In the genomic region with DNA sequence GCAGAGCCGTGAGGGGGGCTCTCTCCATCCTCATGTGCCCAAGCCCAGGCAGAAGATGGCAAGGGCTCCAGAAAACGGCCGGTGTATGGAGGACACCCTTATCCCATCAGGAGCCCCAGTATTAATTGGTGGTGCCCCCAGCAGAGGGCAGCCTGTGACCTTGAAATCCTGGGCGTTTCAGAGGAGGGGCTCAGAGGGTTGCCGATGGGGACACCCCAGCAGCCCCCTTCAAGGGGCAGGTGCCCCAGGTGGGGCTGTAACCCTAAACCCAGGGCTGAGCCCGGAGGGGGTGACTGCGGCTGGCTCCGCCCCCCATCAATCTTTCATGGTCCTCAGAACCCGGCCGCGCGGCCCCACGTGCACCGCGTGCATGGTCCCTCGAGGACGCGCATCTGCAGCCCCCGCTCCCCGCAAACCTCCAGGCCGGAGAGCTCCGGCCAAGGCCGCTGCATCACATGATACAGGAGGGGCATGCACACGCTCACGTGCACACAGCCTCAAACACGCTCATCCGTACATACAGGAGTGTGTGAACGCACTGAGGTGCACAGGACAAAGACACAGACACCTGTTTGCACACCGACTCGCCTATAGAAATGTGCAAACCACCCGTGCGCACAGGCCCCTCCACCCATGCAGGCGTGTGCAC, we compare ENCODE assay signal across 8 cellular contexts. TPM values are rescaled to one million over a fixed set of nuclear protein-coding genes. Genes with fewer than 3 reads are reported as not detected.
DNase-seq lines count a peak whose midpoint lies in the region; ATAC-seq, FAIRE-seq and TF ChIP-seq lines count a peak whose summit lies in the region.

No MANE protein-coding gene starts in this region.

- ATAC-seq in left ventricle myocardium superior = no peak
- no peak for ATAC-seq in psoas muscle
- no peak for ATAC-seq in GM19035 (IDR thresholded peaks at IDR 0.05; ENCODE audit: unreplicated experiment)
- ATAC-seq in HG02678 (IDR thresholded peaks at IDR 0.05; ENCODE audit: unreplicated experiment) = no peak

- peak overlapping the region; percentile 67 for H3K4me3 ChIP-seq in psoas muscle

- peaks cover 28% of the 10 kb centered on the region for H3K36me3 Mint-ChIP-seq in Calu3 (ENCODE audit: insufficient read depth, unreplicated experiment)
- H3K36me3 Mint-ChIP-seq in activated T-helper 1 cell treated with anti-CD3 and anti-CD28 coated beads, Interleukin-12 subunit alpha, Interleukin-12 subunit beta, Interleukin-2, Interleukin-4 antibody, amounts not matched to agents 30 ng/mL and 10 ng/mL and 1 ng/mL, durations not matched to agents 14 hours and 24 hours and 36 hours (ENCODE audit: low read depth) = peaks cover 12% of the 10 kb centered on the region

- DNase-seq in Calu3 = no peak
- DNase-seq in activated T-helper 1 cell treated with anti-CD3 and anti-CD28 coated beads, Interleukin-12 subunit alpha, Interleukin-12 subunit beta, Interleukin-2, Interleukin-4 antibody, amounts not matched to agents 30 ng/mL and 10 ng/mL and 1 ng/mL, durations not matched to agents 14 hours and 24 hours and 36 hours (ENCODE audit: low spot score) = no peak
- peak; percentile 62 for DNase-seq in left ventricle myocardium superior
- DNase-seq in psoas muscle = peak in 1 of 2 donors; percentile 65
- DNase-seq in RCC 7860 (ENCODE audit: low spot score) = no peak

- no peaks in the 10 kb centered on the region for H3K27me3 Mint-ChIP-seq in Calu3 (ENCODE audit: unreplicated experiment)
- no peaks in the 10 kb centered on the region for H3K27me3 Mint-ChIP-seq in activated T-helper 1 cell treated with anti-CD3 and anti-CD28 coated beads, Interleukin-12 subunit alpha, Interleukin-12 subunit beta, Interleukin-2, Interleukin-4 antibody, amounts not matched to agents 30 ng/mL and 10 ng/mL and 1 ng/mL, durations not matched to agents 14 hours and 24 hours and 36 hours (ENCODE audit: insufficient read depth)

- FAIRE-seq in RCC 7860 (lab: Jason Lieb, UNC) = no peak

- no TSS peak for BruUV-seq in Calu3 (replicated peaks; lab: Mats Ljungman, UMichigan)

- H3K36me3 ChIP-seq in psoas muscle (ENCODE audit: insufficient read depth in 1 of 2, low read depth in 1 of 2) = peaks cover 0 to 22% of the 10 kb centered on the region in 2 donors

- H3K27ac Mint-ChIP-seq in Calu3 (ENCODE audit: unreplicated experiment) = no peak overlapping the region
- H3K27ac Mint-ChIP-seq in activated T-helper 1 cell treated with anti-CD3 and anti-CD28 coated beads, Interleukin-12 subunit alpha, Interleukin-12 subunit beta, Interleukin-2, Interleukin-4 antibody, amounts not matched to agents 30 ng/mL and 10 ng/mL and 1 ng/mL, durations not matched to agents 14 hours and 24 hours and 36 hours = peak overlapping the region; percentile 86

- 11 to 16% (median 14%) methylated on average over 33 of the region's 33 CpGs for WGBS in psoas muscle, 3 donors

- H3K9me3 ChIP-seq in psoas muscle = no peaks in the 10 kb centered on the region

- no peaks in the 10 kb centered on the region for H3K9me3 Mint-ChIP-seq in Calu3 (ENCODE audit: low read depth, unreplicated experiment)
- no peaks in the 10 kb centered on the region for H3K9me3 Mint-ChIP-seq in activated T-helper 1 cell treated with anti-CD3 and anti-CD28 coated beads, Interleukin-12 subunit alpha, Interleukin-12 subunit beta, Interleukin-2, Interleukin-4 antibody, amounts not matched to agents 30 ng/mL and 10 ng/mL and 1 ng/mL, durations not matched to agents 14 hours and 24 hours and 36 hours

- H3K4me1 Mint-ChIP-seq in Calu3 (ENCODE audit: low read depth, unreplicated experiment) = no peaks in the 10 kb centered on the region
- peaks cover 18% of the 10 kb centered on the region for H3K4me1 Mint-ChIP-seq in activated T-helper 1 cell treated with anti-CD3 and anti-CD28 coated beads, Interleukin-12 subunit alpha, Interleukin-12 subunit beta, Interleukin-2, Interleukin-4 antibody, amounts not matched to agents 30 ng/mL and 10 ng/mL and 1 ng/mL, durations not matched to agents 14 hours and 24 hours and 36 hours (ENCODE audit: low read depth)

- H3K27me3 ChIP-seq in psoas muscle (ENCODE audit: insufficient read depth in 3 of 3, low read length in 2 of 3) = no peaks in the 10 kb centered on the region

- TF ChIP-seq CTCF in Calu3 (IDR thresholded peaks at IDR 0.05; ENCODE audit: unreplicated experiment) (no peak), LNCAP (IDR thresholded peaks at IDR 0.05) (peak; percentile 52), psoas muscle (IDR thresholded peaks at IDR 0.05) (peak; percentile 16)

- CTCF ChIA-PET in Calu3 (lab: Charles Lee) = no interaction called here

- peak overlapping the region; percentile 90 for H3K4me3 Mint-ChIP-seq in Calu3 (ENCODE audit: low read depth, unreplicated experiment)
- H3K4me3 Mint-ChIP-seq in activated T-helper 1 cell treated with anti-CD3 and anti-CD28 coated beads, Interleukin-12 subunit alpha, Interleukin-12 subunit beta, Interleukin-2, Interleukin-4 antibody, amounts not matched to agents 30 ng/mL and 10 ng/mL and 1 ng/mL, durations not matched to agents 14 hours and 24 hours and 36 hours = peak overlapping the region; percentile 95

- intact Hi-C loops in Calu3 (cut with micrococcal nuclease; ENCODE audit: unreplicated experiment) = no loop called here
- intact Hi-C loops in activated T-helper 1 cell treated with anti-CD3 and anti-CD28 coated beads, Interleukin-12 subunit alpha, Interleukin-12 subunit beta, Interleukin-2, Interleukin-4 antibody, amounts not matched to agents 30 ng/mL and 10 ng/mL and 1 ng/mL, durations not matched to agents 14 hours and 24 hours and 36 hours (cut with micrococcal nuclease) = loop anchor here (5.0 kb wide), 1 partner anchor 184 kb away; a partner anchor contains a TSS
- intact Hi-C loops in left ventricle myocardium superior (cut with micrococcal nuclease) = loop anchor here (10.0 kb wide), 1 partner anchor 122 kb away; a partner anchor contains a TSS
- intact Hi-C loops in psoas muscle (cut with DNase I) = no loop called here

- H3K4me1 ChIP-seq in psoas muscle = peaks cover 17% of the 10 kb centered on the region

- H3K27ac ChIP-seq in psoas muscle = no peak overlapping the region

RNA-seq across cellular contexts. Expression of a gene that starts 1.0 kb away (rescaled TPM):
- total RNA-seq in Calu3 (2022) (1.9 TPM in 2 replicates), left ventricle myocardium superior (35.5 TPM), psoas muscle (1 to 10 TPM in 2 of 4 donors, under 1 TPM in 2; 0.86 to 3.6 (median 1.5) TPM)
- 7.2 and 11.0 TPM in 2 replicates for total RNA-seq in activated T-helper 1 cell treated with anti-CD3 and anti-CD28 coated beads, Interleukin-12 subunit alpha, Interleukin-12 subunit beta, Interleukin-2, Interleukin-4 antibody, amounts not matched to agents 30 ng/mL and 10 ng/mL and 1 ng/mL, durations not matched to agents 14 hours and 24 hours and 36 hours
- polyA plus RNA-seq in psoas muscle = 1 to 10 TPM in 1 of 3 donors, under 1 TPM in 2; 0.44 to 1.4 (median 0.81) TPM

RNA-seq across cellular contexts. Expression of a gene that starts 9.9 kb away (rescaled TPM):
- total RNA-seq in Calu3 (2022) (10.9 and 11.5 TPM in 2 replicates), left ventricle myocardium superior (9.0 TPM), psoas muscle (10 to 100 TPM in 1 of 4 donors, 1 to 10 TPM in 3; 5.9 to 12.7 (median 8.4) TPM)
- total RNA-seq in activated T-helper 1 cell treated with anti-CD3 and anti-CD28 coated beads, Interleukin-12 subunit alpha, Interleukin-12 subunit beta, Interleukin-2, Interleukin-4 antibody, amounts not matched to agents 30 ng/mL and 10 ng/mL and 1 ng/mL, durations not matched to agents 14 hours and 24 hours and 36 hours = 19.2 and 23.3 TPM in 2 replicates
- polyA plus RNA-seq in psoas muscle = 10 to 100 TPM; 19.9 to 23.3 (median 20.7) TPM

RNA-seq across cellular contexts. Expression of a gene that starts 23.4 kb away (rescaled TPM):
- total RNA-seq in Calu3 (2022) = 0.90 and 2.4 TPM in 2 replicates
- not detected in 2 replicates for total RNA-seq in activated T-helper 1 cell treated with anti-CD3 and anti-CD28 coated beads, Interleukin-12 subunit alpha, Interleukin-12 subunit beta, Interleukin-2, Interleukin-4 antibody, amounts not matched to agents 30 ng/mL and 10 ng/mL and 1 ng/mL, durations not matched to agents 14 hours and 24 hours and 36 hours
- total RNA-seq in left ventricle myocardium superior = 1.2 TPM
- total RNA-seq in psoas muscle = 1 to 10 TPM in 1 of 4 donors, under 1 TPM in 3; 0.27 to 2.5 (median 0.86) TPM
- under 1 TPM; 0.43 to 0.86 (median 0.86) TPM for polyA plus RNA-seq in psoas muscle

RNA-seq across cellular contexts. Expression of a gene that starts 29.3 kb away (rescaled TPM):
- total RNA-seq in Calu3 (2022) = 22.4 and 41.8 TPM in 2 replicates
- 45.3 and 49.9 TPM in 2 replicates for total RNA-seq in activated T-helper 1 cell treated with anti-CD3 and anti-CD28 coated beads, Interleukin-12 subunit alpha, Interleukin-12 subunit beta, Interleukin-2, Interleukin-4 antibody, amounts not matched to agents 30 ng/mL and 10 ng/mL and 1 ng/mL, durations not matched to agents 14 hours and 24 hours and 36 hours
- 20.6 TPM for total RNA-seq in left ventricle myocardium superior
- total RNA-seq in psoas muscle = 10 to 100 TPM in 3 of 4 donors, 1 to 10 TPM in 1; 4.3 to 21.5 (median 12.5) TPM
- 10 to 100 TPM in 1 of 3 donors, 1 to 10 TPM in 2; 1.4 to 11.7 (median 4.7) TPM for polyA plus RNA-seq in psoas muscle

RNA-seq across cellular contexts. Expression of a gene that starts 49.9 kb away (rescaled TPM):
- 22.5 and 23.2 TPM in 2 replicates for total RNA-seq in Calu3 (2022)
- 14.7 and 15.6 TPM in 2 replicates for total RNA-seq in activated T-helper 1 cell treated with anti-CD3 and anti-CD28 coated beads, Interleukin-12 subunit alpha, Interleukin-12 subunit beta, Interleukin-2, Interleukin-4 antibody, amounts not matched to agents 30 ng/mL and 10 ng/mL and 1 ng/mL, durations not matched to agents 14 hours and 24 hours and 36 hours
- total RNA-seq in left ventricle myocardium superior = 29.6 TPM
- 10 to 100 TPM in 3 of 4 donors, 1 to 10 TPM in 1; 8.6 to 20.8 (median 15.0) TPM for total RNA-seq in psoas muscle
- 1 to 10 TPM; 4.6 to 6.0 (median 4.7) TPM for polyA plus RNA-seq in psoas muscle

Comparison
In these comparisons a context has a peak if more than half of its experiments do, and no peak if none do; other contexts are left out.
1. intact Hi-C loops: an anchor here in activated T-helper 1 cell treated with anti-CD3 and anti-CD28 coated beads, Interleukin-12 subunit alpha, Interleukin-12 subunit beta, Interleukin-2, Interleukin-4 antibody, amounts not matched to agents 30 ng/mL and 10 ng/mL and 1 ng/mL, durations not matched to agents 14 hours and 24 hours and 36 hours (5.0 kb wide) and left ventricle myocardium superior (10.0 kb wide); none called in Calu3 and psoas muscle.